Comparison of ENCODE assay signal across 19 cellular contexts in genomic region chr21:40208960-40209359, GRCh38.
DNase-seq lines count a peak whose midpoint lies in the region; TF ChIP-seq lines count a peak whose summit lies in the region.
"Had no signal": no experiment of that assay in that cellular context is flagged by ENCODE, and none has a peak within 500 bp of the region (broad histone marks: within the 10 kb centered on the region; RNA-seq: fewer than 3 reads in every experiment).

No MANE protein-coding gene starts in this region.

- H3K4me3 ChIP-seq in neural cell (ENCODE audit: low read length): peak overlapping the region; percentile 39
- no peak overlapping the region for H3K4me3 ChIP-seq in foreskin fibroblast (ENCODE audit: low read depth in 1 of 2, low read length in 2 of 2)

- no peaks in the 10 kb centered on the region for H3K79me2 ChIP-seq in neural cell (replicated peaks; ENCODE audit: insufficient read depth, low read length)

- no peaks in the 10 kb centered on the region for H4K20me1 ChIP-seq in neural cell (ENCODE audit: insufficient read depth)

- no peaks in the 10 kb centered on the region for H3F3A ChIP-seq in neural cell (ENCODE audit: insufficient read depth, low read length, poor library complexity, severe bottlenecking)

- TF ChIP-seq RAD21 in neural cell (conservative IDR thresholded peaks at IDR 0.05): no peak

- no peaks in the 10 kb centered on the region for H3K9me2 ChIP-seq in neural cell (ENCODE audit: insufficient read depth, low read length)

- TF ChIP-seq EP300 in neural cell (conservative IDR thresholded peaks at IDR 0.05; ENCODE audit: poor library complexity, severe bottlenecking): peak; percentile 86

- no peak for TF ChIP-seq CTCF in neural cell (IDR thresholded peaks at IDR 0.05; ENCODE audit: poor library complexity, severe bottlenecking)
- TF ChIP-seq CTCF in foreskin fibroblast (IDR thresholded peaks at IDR 0.05; ENCODE audit: low read depth, low read length): no peak

- DNase-seq in NCI-H1417 (lab: John Stamatoyannopoulos, UW) (peak; percentile 40 to 91 (median 91)), NCI-H187 treated with DMSO at 0.1 percent for 48 hours (lab: John Stamatoyannopoulos, UW) (peak; percentile 92), NCI-H2227 (lab: John Stamatoyannopoulos, UW; ENCODE audit: unreplicated experiment) (peak; percentile 83), foreskin fibroblast (no peak), epidermal melanocyte (ENCODE audit: insufficient read length, low spot score) (no peak), RKO (ENCODE audit: low spot score) (no peak)
- DNase-seq in activated CD4-positive, alpha-beta T cell treated with anti-CD3 and anti-CD28 coated beads for 1 hour: no peak
- DNase-seq: 8988T, ACHN, DMS153, NCI-H1048, NCI-H146, NCI-H2081, NCI-H446, NCI-H524 treated with DMSO at 0.1 percent for 48 hours, SHP77, T-cell had no signal

- H3K9ac ChIP-seq in neural cell (ENCODE audit: low read length): no peak overlapping the region

- no peaks in the 10 kb centered on the region for H3K36me3 ChIP-seq in neural cell (ENCODE audit: insufficient read depth, low read length)

- no peak overlapping the region for H3K4me2 ChIP-seq in neural cell (ENCODE audit: low read length)

- no peak overlapping the region for H2AFZ ChIP-seq in neural cell (ENCODE audit: low read depth, low read length)

- H3K9me3 ChIP-seq in neural cell (ENCODE audit: low read length): no peaks in the 10 kb centered on the region

- no peaks in the 10 kb centered on the region for H3K27me3 ChIP-seq in neural cell (ENCODE audit: insufficient read depth, low read depth, low read length)

- peak overlapping the region; percentile 85 for H3K27ac ChIP-seq in neural cell (ENCODE audit: low read length)
- H3K27ac ChIP-seq: RWPE1 had no signal

TF ChIP-seq in neural cell, 6 proteins besides CTCF, POLR2A, EP300 and RAD21:
- TF ChIP-seq POLR2AphosphoS5 (IDR thresholded peaks at IDR 0.05): peak; percentile 54
- TF ChIP-seq, protein P1, sequence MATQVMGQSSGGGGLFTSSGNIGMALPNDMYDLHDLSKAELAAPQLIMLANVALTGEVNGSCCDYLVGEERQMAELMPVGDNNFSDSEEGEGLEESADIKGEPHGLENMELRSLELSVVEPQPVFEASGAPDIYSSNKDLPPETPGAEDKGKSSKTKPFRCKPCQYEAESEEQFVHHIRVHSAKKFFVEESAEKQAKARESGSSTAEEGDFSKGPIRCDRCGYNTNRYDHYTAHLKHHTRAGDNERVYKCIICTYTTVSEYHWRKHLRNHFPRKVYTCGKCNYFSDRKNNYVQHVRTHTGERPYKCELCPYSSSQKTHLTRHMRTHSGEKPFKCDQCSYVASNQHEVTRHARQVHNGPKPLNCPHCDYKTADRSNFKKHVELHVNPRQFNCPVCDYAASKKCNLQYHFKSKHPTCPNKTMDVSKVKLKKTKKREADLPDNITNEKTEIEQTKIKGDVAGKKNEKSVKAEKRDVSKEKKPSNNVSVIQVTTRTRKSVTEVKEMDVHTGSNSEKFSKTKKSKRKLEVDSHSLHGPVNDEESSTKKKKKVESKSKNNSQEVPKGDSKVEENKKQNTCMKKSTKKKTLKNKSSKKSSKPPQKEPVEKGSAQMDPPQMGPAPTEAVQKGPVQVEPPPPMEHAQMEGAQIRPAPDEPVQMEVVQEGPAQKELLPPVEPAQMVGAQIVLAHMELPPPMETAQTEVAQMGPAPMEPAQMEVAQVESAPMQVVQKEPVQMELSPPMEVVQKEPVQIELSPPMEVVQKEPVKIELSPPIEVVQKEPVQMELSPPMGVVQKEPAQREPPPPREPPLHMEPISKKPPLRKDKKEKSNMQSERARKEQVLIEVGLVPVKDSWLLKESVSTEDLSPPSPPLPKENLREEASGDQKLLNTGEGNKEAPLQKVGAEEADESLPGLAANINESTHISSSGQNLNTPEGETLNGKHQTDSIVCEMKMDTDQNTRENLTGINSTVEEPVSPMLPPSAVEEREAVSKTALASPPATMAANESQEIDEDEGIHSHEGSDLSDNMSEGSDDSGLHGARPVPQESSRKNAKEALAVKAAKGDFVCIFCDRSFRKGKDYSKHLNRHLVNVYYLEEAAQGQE (IDR thresholded peaks at IDR 0.05; ENCODE audit: borderline replicate concordance): no peak

Comparison
In these comparisons a context has a peak if more than half of its experiments do, and no peak if none do; other contexts are left out.
1. DNase-seq: peak in NCI-H1417 (3 of 3), NCI-H187 treated with DMSO at 0.1 percent for 48 hours (single experiment) and NCI-H2227 (single experiment); none in activated CD4-positive, alpha-beta T cell treated with anti-CD3 and anti-CD28 coated beads for 1 hour (single experiment), foreskin fibroblast (0 of 2), epidermal melanocyte (single experiment) and RKO (single experiment).